10 cellular contexts compared by ENCODE assay signal in the genomic region with DNA sequence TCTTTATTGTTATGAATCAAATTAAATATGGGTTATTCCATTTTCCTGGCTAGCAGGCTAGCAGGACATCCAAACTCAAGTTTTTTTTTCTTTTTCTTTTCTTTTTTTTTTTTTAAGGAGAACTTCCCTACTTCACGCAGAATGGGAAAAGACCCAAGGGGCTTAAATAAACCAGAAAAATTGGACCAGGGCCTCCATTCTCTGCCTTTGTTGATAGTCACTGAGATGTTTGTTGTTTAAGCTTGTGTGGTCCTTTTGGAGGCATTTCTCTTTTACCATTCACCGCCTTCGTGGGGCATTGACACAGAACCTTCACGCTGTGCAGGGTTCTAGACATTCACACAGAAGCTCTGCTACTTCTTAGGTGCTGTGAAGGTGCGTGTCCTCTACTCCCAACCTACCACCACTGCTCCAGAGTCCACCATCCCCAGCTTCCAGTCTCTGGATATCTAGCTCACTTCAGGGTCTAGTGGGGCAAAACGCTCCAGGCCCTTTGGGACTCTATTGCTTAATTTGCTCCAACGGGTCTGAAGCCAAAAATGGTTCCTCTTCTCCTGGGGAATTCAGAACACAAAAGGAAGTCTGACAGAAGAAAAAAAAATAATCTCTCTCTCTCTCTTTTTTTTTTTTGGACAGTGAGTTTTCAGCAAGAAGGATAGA.
"Had no signal": no experiment of that assay in that cellular context is flagged by ENCODE, and none has a peak within 500 bp of the region (broad histone marks: within the 10 kb centered on the region; RNA-seq: fewer than 3 reads in every experiment).

No MANE protein-coding gene starts in this region.

- H3K4me3 ChIP-seq: upper lobe of right lung had no signal

- H3K9me3 ChIP-seq: upper lobe of right lung had no signal

- H3K36me3 ChIP-seq: upper lobe of right lung had no signal

- H3K4me1 ChIP-seq: upper lobe of right lung had no signal

- FAIRE-seq: small intestine had no signal

- H3K27ac ChIP-seq: epithelial cell of prostate, upper lobe of right lung had no signal

- ATAC-seq: effector memory CD8-positive, alpha-beta T cell; left colon; natural killer cell treated with Interleukin-12 subunit alpha and Interleukin-12 subunit beta and Interleukin-15 and Interleukin-18, amount 100 ng/mL, for 72 hours; upper lobe of right lung had no signal

- DNase-seq: activated CD4-positive, alpha-beta T cell treated with anti-CD3 and anti-CD28 coated beads for 1 hour; activated CD4-positive, alpha-beta T cell treated with anti-CD3 and anti-CD28 coated beads, Interleukin-2, amount 50 U/mL, for 48 hours; effector memory CD8-positive, alpha-beta T cell; immature natural killer cell; left colon; SIG-M5; small intestine; upper lobe of right lung had no signal

- H3K27me3 ChIP-seq: upper lobe of right lung had no signal
